ENCODE assay signal across 14 cellular contexts in the genomic region with DNA sequence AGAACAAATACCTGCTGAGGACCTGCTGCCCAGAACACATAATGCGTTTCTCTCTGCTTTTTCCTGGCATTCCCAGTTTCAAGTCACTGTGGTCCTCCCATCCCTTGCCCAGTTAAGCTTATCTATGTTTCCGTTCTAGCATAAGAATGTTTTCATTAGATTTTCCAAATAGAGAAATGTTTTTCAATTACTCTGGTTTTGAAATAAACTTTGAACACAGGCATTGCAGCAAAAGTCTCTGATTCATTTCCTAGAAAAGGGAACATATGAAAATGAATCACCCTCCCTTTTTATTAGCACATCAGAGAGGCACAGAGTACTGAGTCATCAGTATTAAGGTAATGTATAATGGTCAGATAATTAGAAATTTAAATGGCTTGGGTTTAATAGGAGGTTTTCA.
A peak's percentile ranks its signal among the peaks of the same experiment; 100 is the strongest.
DNase-seq lines count a peak whose midpoint lies in the region; ATAC-seq and TF ChIP-seq lines count a peak whose summit lies in the region.
"Had no signal": no experiment of that assay in that cellular context is flagged by ENCODE, and none has a peak within 500 bp of the region (broad histone marks: within the 10 kb centered on the region; RNA-seq: fewer than 3 reads in every experiment).

No MANE protein-coding gene starts in this region.

- H3K4me3 ChIP-seq in ascending aorta: peak overlapping the region in 1 of 2 donors; percentile 30
- no peak overlapping the region for H3K4me3 ChIP-seq in gastroesophageal sphincter
- H3K4me3 ChIP-seq in upper lobe of right lung: no peak overlapping the region
- H3K4me3 ChIP-seq in OCI-LY7 (ENCODE audit: low read depth, low read length, poor library complexity, severe bottlenecking): no peak overlapping the region

- H3K4me2 ChIP-seq in OCI-LY7 (ENCODE audit: low read length): no peak overlapping the region

- H3K9me2 ChIP-seq in OCI-LY7 (ENCODE audit: insufficient read depth, low read length): no peaks in the 10 kb centered on the region

- H3K9me3 Mint-ChIP-seq in activated T-helper 2 cell treated with anti-CD3 and anti-CD28 coated beads, Interferon-gamma antibody, Interleukin-2, Interleukin-4, amounts not matched to agents 10 μg/mL and 5 μg/mL and 100 μg/mL, durations not matched to agents 14 hours and 24 hours and 36 hours: peaks cover under 1% of the 10 kb centered on the region

- H3K36me3 Mint-ChIP-seq in activated T-helper 2 cell treated with anti-CD3 and anti-CD28 coated beads, Interferon-gamma antibody, Interleukin-2, Interleukin-4, amounts not matched to agents 10 μg/mL and 5 μg/mL and 100 μg/mL, durations not matched to agents 14 hours and 24 hours and 36 hours (ENCODE audit: low read depth): no peaks in the 10 kb centered on the region

- CTCF ChIA-PET in OCI-LY7 (lab: Charles Lee; ENCODE audit: unreplicated experiment): no interaction called here

- H2AFZ ChIP-seq in OCI-LY7 (ENCODE audit: low read length): no peak overlapping the region

- intact Hi-C loops in ascending aorta (cut with DNase I): loop anchor here (2.0 kb wide), 1 partner anchor 36 kb away; no protein-coding TSS in a partner anchor
- intact Hi-C loops in upper lobe of right lung (cut with DNase I): no loop called here
- intact Hi-C loops in activated T-helper 2 cell treated with anti-CD3 and anti-CD28 coated beads, Interferon-gamma antibody, Interleukin-2, Interleukin-4, amounts not matched to agents 10 μg/mL and 5 μg/mL and 100 μg/mL, durations not matched to agents 14 hours and 24 hours and 36 hours (cut with micrococcal nuclease): no loop called here
- intact Hi-C loops in OCI-LY7 (cut with micrococcal nuclease; ENCODE audit: unreplicated experiment): no loop called here

- H3K4me1 Mint-ChIP-seq in activated T-helper 2 cell treated with anti-CD3 and anti-CD28 coated beads, Interferon-gamma antibody, Interleukin-2, Interleukin-4, amounts not matched to agents 10 μg/mL and 5 μg/mL and 100 μg/mL, durations not matched to agents 14 hours and 24 hours and 36 hours (ENCODE audit: low read depth): no peaks in the 10 kb centered on the region

- H3K27ac ChIP-seq in ascending aorta: peak overlapping the region; percentile 76 to 85
- H3K27ac ChIP-seq in gastroesophageal sphincter: peak overlapping the region in 2 of 4 donors; percentile 39 to 44
- peak overlapping the region; percentile 33 for H3K27ac ChIP-seq in upper lobe of right lung
- no peak overlapping the region for H3K27ac ChIP-seq in OCI-LY7 (ENCODE audit: low read depth, low read length, poor library complexity, severe bottlenecking)

- peaks cover 0 to 6% of the 10 kb centered on the region in 2 donors for H3K9me3 ChIP-seq in ascending aorta
- H3K9me3 ChIP-seq in gastroesophageal sphincter: peaks cover 0 to 11% (median 0%) of the 10 kb centered on the region in 3 donors
- H3K9me3 ChIP-seq in upper lobe of right lung: no peaks in the 10 kb centered on the region
- H3K9me3 ChIP-seq in OCI-LY7 (ENCODE audit: low read length): no peaks in the 10 kb centered on the region

- peaks cover 7% of the 10 kb centered on the region for H3K27me3 Mint-ChIP-seq in activated T-helper 2 cell treated with anti-CD3 and anti-CD28 coated beads, Interferon-gamma antibody, Interleukin-2, Interleukin-4, amounts not matched to agents 10 μg/mL and 5 μg/mL and 100 μg/mL, durations not matched to agents 14 hours and 24 hours and 36 hours (ENCODE audit: low read depth)

- H4K20me1 ChIP-seq in OCI-LY7 (ENCODE audit: insufficient read depth, low read length): no peaks in the 10 kb centered on the region

- no peak for TF ChIP-seq EP300 in gastroesophageal sphincter (IDR thresholded peaks at IDR 0.05)

- ATAC-seq in gastroesophageal sphincter: peak; percentile 84
- ATAC-seq in upper lobe of right lung: peak; percentile 65

- H3K79me2 ChIP-seq in OCI-LY7 (ENCODE audit: insufficient read depth, low read depth, low read length): no peaks in the 10 kb centered on the region

- TF ChIP-seq POLR2A in gastroesophageal sphincter (IDR thresholded peaks at IDR 0.05): no peak

- peaks cover 5 to 23% of the 10 kb centered on the region in 2 donors for H3K4me1 ChIP-seq in ascending aorta
- H3K4me1 ChIP-seq in gastroesophageal sphincter: peaks cover 5 to 6% (median 5%) of the 10 kb centered on the region in 3 donors
- peaks cover 12% of the 10 kb centered on the region for H3K4me1 ChIP-seq in upper lobe of right lung
- H3K4me1 ChIP-seq in OCI-LY7 (ENCODE audit: insufficient read depth, low read length, poor library complexity, severe bottlenecking): no peaks in the 10 kb centered on the region

- DNase-seq in NOMO-1 (lab: John Stamatoyannopoulos, UW; ENCODE audit: unreplicated experiment in 2 of 2) (peak; percentile 18 to 73), NOMO-1 treated with dmso at 0.1 percent for 144 hours (lab: John Stamatoyannopoulos, UW; ENCODE audit: unreplicated experiment) (no peak), ascending aorta (ENCODE audit: low spot score in 2 of 2) (peak in 1 of 2 donors; percentile 74), upper lobe of right lung (no peak), OCI-LY7 (ENCODE audit: low spot score) (no peak)
- DNase-seq in stimulated activated CD4-positive, alpha-beta T cell treated with anti-CD3 and anti-CD28 coated beads, Interleukin-15, amount 100 ng/mL, for 24 hours: no peak
- DNase-seq in activated T-helper 2 cell treated with anti-CD3 and anti-CD28 coated beads, Interferon-gamma antibody, Interleukin-2, Interleukin-4, amounts not matched to agents 10 μg/mL and 5 μg/mL and 100 μg/mL, durations not matched to agents 14 hours and 24 hours and 36 hours (ENCODE audit: low spot score): no peak
- DNase-seq: 8988T; caudate nucleus; hippocampal formation; NCI-H1694 treated with DMSO at 0.1 percent for 48 hours; OCI-M1; stimulated activated naive CD4-positive, alpha-beta T cell had no signal

- 35 to 53% methylated on average over 2 of the region's 2 CpGs for WGBS in gastroesophageal sphincter (ENCODE audit: low coverage in 1 of 2), 2 donors

- no TSS peak for BruUV-seq in OCI-LY7 (replicated peaks; lab: Mats Ljungman, UMichigan)

- TF ChIP-seq CTCF in ascending aorta (IDR thresholded peaks at IDR 0.05): no peak
- no peak for TF ChIP-seq CTCF in gastroesophageal sphincter (IDR thresholded peaks at IDR 0.05)
- TF ChIP-seq CTCF in upper lobe of right lung (IDR thresholded peaks at IDR 0.05): no peak
- TF ChIP-seq CTCF in OCI-LY7 (conservative IDR thresholded peaks at IDR 0.05; ENCODE audit: low read length): no peak

- no peaks in the 10 kb centered on the region for H3K36me3 ChIP-seq in ascending aorta
- H3K36me3 ChIP-seq in gastroesophageal sphincter: no peaks in the 10 kb centered on the region
- no peaks in the 10 kb centered on the region for H3K36me3 ChIP-seq in upper lobe of right lung
- H3K36me3 ChIP-seq in OCI-LY7 (ENCODE audit: insufficient read depth, low read length): no peaks in the 10 kb centered on the region

- no peak overlapping the region for H3K27ac Mint-ChIP-seq in activated T-helper 2 cell treated with anti-CD3 and anti-CD28 coated beads, Interferon-gamma antibody, Interleukin-2, Interleukin-4, amounts not matched to agents 10 μg/mL and 5 μg/mL and 100 μg/mL, durations not matched to agents 14 hours and 24 hours and 36 hours

- H3K4me3 Mint-ChIP-seq in activated T-helper 2 cell treated with anti-CD3 and anti-CD28 coated beads, Interferon-gamma antibody, Interleukin-2, Interleukin-4, amounts not matched to agents 10 μg/mL and 5 μg/mL and 100 μg/mL, durations not matched to agents 14 hours and 24 hours and 36 hours (ENCODE audit: low read depth): no peak overlapping the region

- H3K27me3 ChIP-seq in ascending aorta (no peaks in the 10 kb centered on the region), gastroesophageal sphincter (no peaks in the 10 kb centered on the region), upper lobe of right lung (no peaks in the 10 kb centered on the region)

- POLR2A ChIA-PET in OCI-LY7 (lab: Charles Lee): interaction anchor here (1.4 kb wide), 1 partner anchor 54 kb away, joined by 3 read pairs; no protein-coding TSS in a partner anchor

Comparison
In these comparisons a context has a peak if more than half of its experiments do, and no peak if none do; other contexts are left out.
1. DNase-seq: peak in NOMO-1 (2 of 2); none in NOMO-1 treated with dmso at 0.1 percent for 144 hours (single experiment), upper lobe of right lung (single experiment), stimulated activated CD4-positive, alpha-beta T cell treated with anti-CD3 and anti-CD28 coated beads, Interleukin-15, amount 100 ng/mL, for 24 hours (single experiment), activated T-helper 2 cell treated with anti-CD3 and anti-CD28 coated beads, Interferon-gamma antibody, Interleukin-2, Interleukin-4, amounts not matched to agents 10 μg/mL and 5 μg/mL and 100 μg/mL, durations not matched to agents 14 hours and 24 hours and 36 hours (single experiment) and OCI-LY7 (single experiment).